ENCODE assay signal across 1 cellular context in the genomic region with DNA sequence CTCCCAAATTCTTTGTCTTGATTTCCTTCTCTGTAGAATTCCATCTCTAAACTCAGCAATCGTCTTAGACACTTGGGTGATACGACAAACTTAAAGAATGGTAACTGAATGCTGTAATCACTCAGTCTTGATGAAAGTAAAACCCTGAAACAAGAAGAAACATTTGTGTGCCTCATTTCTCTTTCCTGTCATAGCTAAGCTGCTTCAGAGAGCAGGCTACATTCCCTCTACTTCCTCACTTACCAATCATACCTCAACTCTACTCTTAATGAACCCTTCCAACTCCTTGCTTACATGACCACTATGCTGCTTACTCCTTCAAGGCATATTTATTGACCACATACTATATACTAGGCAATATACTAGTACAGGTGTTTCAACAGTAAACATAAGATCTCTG.
TF ChIP-seq lines count a peak whose summit lies in the region.

No MANE protein-coding gene starts in this region.

TF ChIP-seq in GM23338, 12 proteins besides CTCF, POLR2A, EP300 and RAD21:
- TF ChIP-seq, protein P1, sequence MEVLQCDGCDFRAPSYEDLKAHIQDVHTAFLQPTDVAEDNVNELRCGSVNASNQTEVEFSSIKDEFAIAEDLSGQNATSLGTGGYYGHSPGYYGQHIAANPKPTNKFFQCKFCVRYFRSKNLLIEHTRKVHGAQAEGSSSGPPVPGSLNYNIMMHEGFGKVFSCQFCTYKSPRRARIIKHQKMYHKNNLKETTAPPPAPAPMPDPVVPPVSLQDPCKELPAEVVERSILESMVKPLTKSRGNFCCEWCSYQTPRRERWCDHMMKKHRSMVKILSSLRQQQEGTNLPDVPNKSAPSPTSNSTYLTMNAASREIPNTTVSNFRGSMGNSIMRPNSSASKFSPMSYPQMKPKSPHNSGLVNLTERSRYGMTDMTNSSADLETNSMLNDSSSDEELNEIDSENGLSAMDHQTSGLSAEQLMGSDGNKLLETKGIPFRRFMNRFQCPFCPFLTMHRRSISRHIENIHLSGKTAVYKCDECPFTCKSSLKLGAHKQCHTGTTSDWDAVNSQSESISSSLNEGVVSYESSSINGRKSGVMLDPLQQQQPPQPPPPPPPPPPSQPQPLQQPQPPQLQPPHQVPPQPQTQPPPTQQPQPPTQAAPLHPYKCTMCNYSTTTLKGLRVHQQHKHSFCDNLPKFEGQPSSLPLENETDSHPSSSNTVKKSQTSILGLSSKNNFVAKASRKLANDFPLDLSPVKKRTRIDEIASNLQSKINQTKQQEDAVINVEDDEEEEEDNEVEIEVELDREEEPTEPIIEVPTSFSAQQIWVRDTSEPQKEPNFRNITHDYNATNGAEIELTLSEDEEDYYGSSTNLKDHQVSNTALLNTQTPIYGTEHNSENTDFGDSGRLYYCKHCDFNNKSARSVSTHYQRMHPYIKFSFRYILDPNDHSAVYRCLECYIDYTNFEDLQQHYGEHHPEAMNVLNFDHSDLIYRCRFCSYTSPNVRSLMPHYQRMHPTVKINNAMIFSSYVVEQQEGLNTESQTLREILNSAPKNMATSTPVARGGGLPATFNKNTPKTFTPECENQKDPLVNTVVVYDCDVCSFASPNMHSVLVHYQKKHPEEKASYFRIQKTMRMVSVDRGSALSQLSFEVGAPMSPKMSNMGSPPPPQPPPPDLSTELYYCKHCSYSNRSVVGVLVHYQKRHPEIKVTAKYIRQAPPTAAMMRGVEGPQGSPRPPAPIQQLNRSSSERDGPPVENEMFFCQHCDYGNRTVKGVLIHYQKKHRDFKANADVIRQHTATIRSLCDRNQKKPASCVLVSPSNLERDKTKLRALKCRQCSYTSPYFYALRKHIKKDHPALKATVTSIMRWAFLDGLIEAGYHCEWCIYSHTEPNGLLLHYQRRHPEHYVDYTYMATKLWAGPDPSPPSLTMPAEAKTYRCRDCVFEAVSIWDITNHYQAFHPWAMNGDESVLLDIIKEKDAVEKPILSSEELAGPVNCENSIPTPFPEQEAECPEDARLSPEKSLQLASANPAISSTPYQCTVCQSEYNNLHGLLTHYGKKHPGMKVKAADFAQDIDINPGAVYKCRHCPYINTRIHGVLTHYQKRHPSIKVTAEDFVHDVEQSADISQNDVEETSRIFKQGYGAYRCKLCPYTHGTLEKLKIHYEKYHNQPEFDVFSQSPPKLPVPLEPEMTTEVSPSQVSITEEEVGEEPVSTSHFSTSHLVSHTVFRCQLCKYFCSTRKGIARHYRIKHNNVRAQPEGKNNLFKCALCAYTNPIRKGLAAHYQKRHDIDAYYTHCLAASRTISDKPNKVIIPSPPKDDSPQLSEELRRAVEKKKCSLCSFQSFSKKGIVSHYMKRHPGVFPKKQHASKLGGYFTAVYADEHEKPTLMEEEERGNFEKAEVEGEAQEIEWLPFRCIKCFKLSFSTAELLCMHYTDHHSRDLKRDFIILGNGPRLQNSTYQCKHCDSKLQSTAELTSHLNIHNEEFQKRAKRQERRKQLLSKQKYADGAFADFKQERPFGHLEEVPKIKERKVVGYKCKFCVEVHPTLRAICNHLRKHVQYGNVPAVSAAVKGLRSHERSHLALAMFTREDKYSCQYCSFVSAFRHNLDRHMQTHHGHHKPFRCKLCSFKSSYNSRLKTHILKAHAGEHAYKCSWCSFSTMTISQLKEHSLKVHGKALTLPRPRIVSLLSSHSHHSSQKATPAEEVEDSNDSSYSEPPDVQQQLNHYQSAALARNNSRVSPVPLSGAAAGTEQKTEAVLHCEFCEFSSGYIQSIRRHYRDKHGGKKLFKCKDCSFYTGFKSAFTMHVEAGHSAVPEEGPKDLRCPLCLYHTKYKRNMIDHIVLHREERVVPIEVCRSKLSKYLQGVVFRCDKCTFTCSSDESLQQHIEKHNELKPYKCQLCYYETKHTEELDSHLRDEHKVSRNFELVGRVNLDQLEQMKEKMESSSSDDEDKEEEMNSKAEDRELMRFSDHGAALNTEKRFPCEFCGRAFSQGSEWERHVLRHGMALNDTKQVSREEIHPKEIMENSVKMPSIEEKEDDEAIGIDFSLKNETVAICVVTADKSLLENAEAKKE (CRISPR knock-in tag; IDR thresholded peaks at IDR 0.05) = no peak
- no peak for TF ChIP-seq CREB1 (CRISPR knock-in tag; IDR thresholded peaks at IDR 0.05; ENCODE audit: low read depth)
- TF ChIP-seq ZNF331 (CRISPR knock-in tag; IDR thresholded peaks at IDR 0.05; ENCODE audit: low read depth) = no peak
- no peak for TF ChIP-seq EZH2phosphoT487 (IDR thresholded peaks at IDR 0.05; ENCODE audit: unreplicated experiment)
- no peak for TF ChIP-seq JUNB (IDR thresholded peaks at IDR 0.05; ENCODE audit: unreplicated experiment)
- no peak for TF ChIP-seq ZNF114 (CRISPR knock-in tag; IDR thresholded peaks at IDR 0.05)
- TF ChIP-seq, protein P2, sequence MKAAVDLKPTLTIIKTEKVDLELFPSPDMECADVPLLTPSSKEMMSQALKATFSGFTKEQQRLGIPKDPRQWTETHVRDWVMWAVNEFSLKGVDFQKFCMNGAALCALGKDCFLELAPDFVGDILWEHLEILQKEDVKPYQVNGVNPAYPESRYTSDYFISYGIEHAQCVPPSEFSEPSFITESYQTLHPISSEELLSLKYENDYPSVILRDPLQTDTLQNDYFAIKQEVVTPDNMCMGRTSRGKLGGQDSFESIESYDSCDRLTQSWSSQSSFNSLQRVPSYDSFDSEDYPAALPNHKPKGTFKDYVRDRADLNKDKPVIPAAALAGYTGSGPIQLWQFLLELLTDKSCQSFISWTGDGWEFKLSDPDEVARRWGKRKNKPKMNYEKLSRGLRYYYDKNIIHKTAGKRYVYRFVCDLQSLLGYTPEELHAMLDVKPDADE (IDR thresholded peaks at IDR 0.05) = no peak
- TF ChIP-seq STAT1 (IDR thresholded peaks at IDR 0.05; ENCODE audit: unreplicated experiment) = no peak
- TF ChIP-seq POLR2AphosphoS5 (IDR thresholded peaks at IDR 0.05; ENCODE audit: low read depth) = no peak
- TF ChIP-seq, protein P3, sequence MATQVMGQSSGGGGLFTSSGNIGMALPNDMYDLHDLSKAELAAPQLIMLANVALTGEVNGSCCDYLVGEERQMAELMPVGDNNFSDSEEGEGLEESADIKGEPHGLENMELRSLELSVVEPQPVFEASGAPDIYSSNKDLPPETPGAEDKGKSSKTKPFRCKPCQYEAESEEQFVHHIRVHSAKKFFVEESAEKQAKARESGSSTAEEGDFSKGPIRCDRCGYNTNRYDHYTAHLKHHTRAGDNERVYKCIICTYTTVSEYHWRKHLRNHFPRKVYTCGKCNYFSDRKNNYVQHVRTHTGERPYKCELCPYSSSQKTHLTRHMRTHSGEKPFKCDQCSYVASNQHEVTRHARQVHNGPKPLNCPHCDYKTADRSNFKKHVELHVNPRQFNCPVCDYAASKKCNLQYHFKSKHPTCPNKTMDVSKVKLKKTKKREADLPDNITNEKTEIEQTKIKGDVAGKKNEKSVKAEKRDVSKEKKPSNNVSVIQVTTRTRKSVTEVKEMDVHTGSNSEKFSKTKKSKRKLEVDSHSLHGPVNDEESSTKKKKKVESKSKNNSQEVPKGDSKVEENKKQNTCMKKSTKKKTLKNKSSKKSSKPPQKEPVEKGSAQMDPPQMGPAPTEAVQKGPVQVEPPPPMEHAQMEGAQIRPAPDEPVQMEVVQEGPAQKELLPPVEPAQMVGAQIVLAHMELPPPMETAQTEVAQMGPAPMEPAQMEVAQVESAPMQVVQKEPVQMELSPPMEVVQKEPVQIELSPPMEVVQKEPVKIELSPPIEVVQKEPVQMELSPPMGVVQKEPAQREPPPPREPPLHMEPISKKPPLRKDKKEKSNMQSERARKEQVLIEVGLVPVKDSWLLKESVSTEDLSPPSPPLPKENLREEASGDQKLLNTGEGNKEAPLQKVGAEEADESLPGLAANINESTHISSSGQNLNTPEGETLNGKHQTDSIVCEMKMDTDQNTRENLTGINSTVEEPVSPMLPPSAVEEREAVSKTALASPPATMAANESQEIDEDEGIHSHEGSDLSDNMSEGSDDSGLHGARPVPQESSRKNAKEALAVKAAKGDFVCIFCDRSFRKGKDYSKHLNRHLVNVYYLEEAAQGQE (IDR thresholded peaks at IDR 0.05; ENCODE audit: unreplicated experiment) = no peak
- no peak for TF ChIP-seq NANOG (IDR thresholded peaks at IDR 0.05; ENCODE audit: borderline replicate concordance)
- TF ChIP-seq EZH2 (IDR thresholded peaks at IDR 0.05; ENCODE audit: low read depth, unreplicated experiment) = no peak
